In genomic region chr11:125979521-125979920, GRCh38 we compare ENCODE assay signal across 4 cellular contexts. TPM values are rescaled to one million over a fixed set of nuclear protein-coding genes. Genes with fewer than 3 reads are reported as not detected.
"Had no signal": no experiment of that assay in that cellular context is flagged by ENCODE, and none has a peak within 500 bp of the region (broad histone marks: within the 10 kb centered on the region; RNA-seq: fewer than 3 reads in every experiment).

No MANE protein-coding gene starts in this region.

- DNase-seq: GDM1, GF-D8 had no signal

- H3K4me3 ChIP-seq: GM12878 had no signal

- ATAC-seq: GM12878 had no signal

RNA-seq across cellular contexts. Expression of gene VSIG10L2, which starts 33.7 kb away (rescaled TPM):
- total RNA-seq: G401, GM12878 had no signal
